7 cellular contexts compared by ENCODE assay signal in the genomic region with DNA sequence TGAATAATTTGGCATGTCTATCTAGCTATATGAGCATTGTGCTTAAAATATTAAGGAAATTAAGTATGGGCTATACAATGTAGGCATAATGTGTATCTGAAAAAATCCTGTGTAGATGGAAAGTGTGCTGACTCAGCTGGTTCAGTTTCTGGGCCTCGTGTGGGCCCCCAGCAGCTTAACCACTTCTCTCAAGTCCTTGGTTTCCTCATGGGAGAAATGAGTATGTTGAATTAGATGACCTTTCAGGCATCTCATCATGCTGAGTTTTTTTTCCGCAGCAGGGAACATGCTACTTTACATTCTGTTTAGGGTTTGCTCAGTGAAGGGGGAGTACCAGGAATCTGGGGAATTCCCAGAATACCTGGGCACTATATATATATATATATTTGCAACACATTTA. TPM values are rescaled to one million over a fixed set of nuclear protein-coding genes. Genes with fewer than 3 reads are reported as not detected.
A peak's percentile ranks its signal among the peaks of the same experiment; 100 is the strongest.
DNase-seq lines count a peak whose midpoint lies in the region; ATAC-seq and TF ChIP-seq lines count a peak whose summit lies in the region.

No MANE protein-coding gene starts in this region.

- intact Hi-C loops in activated B cell treated with CpG ODN at 0.5 μM for 24 hours (cut with micrococcal nuclease): loop anchor here (1.0 to 5.0 kb wide), 7 partner anchors 14 to 170 kb away; a partner anchor contains a TSS
- intact Hi-C loops in aorta (cut with DNase I): no loop called here
- intact Hi-C loops in adrenal gland (cut with DNase I): no loop called here

- H3K27me3 Mint-ChIP-seq in activated B cell treated with CpG ODN at 0.5 μM for 24 hours: no peaks in the 10 kb centered on the region

- POLR2A ChIA-PET in activated B cell treated with CpG ODN at 0.5 μM for 24 hours (lab: Charles Lee): interaction anchor here (0.6 to 2.8 kb wide), 14 partner anchors 14 to 907 kb away, joined by 3 to 12 read pairs (median 6); no protein-coding TSS in a partner anchor

- peak overlapping the region; percentile 78 for H3K27ac Mint-ChIP-seq in activated B cell treated with CpG ODN at 0.5 μM for 24 hours

- no peaks in the 10 kb centered on the region for H3K36me3 ChIP-seq in aorta (ENCODE audit: control insufficient read depth in 1 of 2, insufficient read depth in 2 of 2, low read length in 1 of 2)
- no peaks in the 10 kb centered on the region for H3K36me3 ChIP-seq in adrenal gland (replicated peaks in 1 of 2)

- no peak overlapping the region for H3K27ac ChIP-seq in aorta (ENCODE audit: low read depth in 1 of 2, low read length in 2 of 2)
- H3K27ac ChIP-seq in adrenal gland: no peak overlapping the region

- H3K27me3 ChIP-seq in aorta (ENCODE audit: control insufficient read depth in 1 of 2, insufficient read depth in 2 of 2, low read length in 1 of 2) (no peaks in the 10 kb centered on the region), adrenal gland (no peaks in the 10 kb centered on the region)

- no peak for TF ChIP-seq POLR2A in adrenal gland (IDR thresholded peaks at IDR 0.05)

- peak overlapping the region; percentile 56 for H3K4me3 Mint-ChIP-seq in activated B cell treated with CpG ODN at 0.5 μM for 24 hours

- H3K4me1 Mint-ChIP-seq in activated B cell treated with CpG ODN at 0.5 μM for 24 hours: peaks cover 89% of the 10 kb centered on the region

- DNase-seq in activated B cell treated with CpG ODN at 0.5 μM for 24 hours (no peak), aorta (no peak), adrenal gland (no peak), HuH-7.5 (ENCODE audit: low spot score) (no peak)
- peak; percentile 66 to 71 for DNase-seq in stimulated activated CD4-positive, alpha-beta T cell treated with anti-CD3 and anti-CD28 coated beads, Interleukin-2, amount 100 ng/mL, for 24 hours

- no peak overlapping the region for H3K4me3 ChIP-seq in aorta (ENCODE audit: low read length in 2 of 2)
- no peak overlapping the region for H3K4me3 ChIP-seq in adrenal gland

- H3K4me1 ChIP-seq in aorta (ENCODE audit: control insufficient read depth in 1 of 2, insufficient read depth in 2 of 2, low read length in 2 of 2) (no peaks in the 10 kb centered on the region), adrenal gland (replicated peaks in 1 of 2) (no peaks in the 10 kb centered on the region)

- no peaks in the 10 kb centered on the region for H3K9me3 Mint-ChIP-seq in activated B cell treated with CpG ODN at 0.5 μM for 24 hours

- WGBS in aorta, 2 donors: 30 to 44% methylated on average over 2 of the region's 2 CpGs
- 40 to 54% (median 50%) methylated on average over 2 of the region's 2 CpGs for WGBS in adrenal gland, 4 donors

- TF ChIP-seq CTCF in activated B cell treated with CpG ODN at 0.5 μM for 24 hours (IDR thresholded peaks at IDR 0.05): no peak
- no peak for TF ChIP-seq CTCF in adrenal gland (IDR thresholded peaks at IDR 0.05)

- peak; percentile 50 for ATAC-seq in GM19035 (IDR thresholded peaks at IDR 0.05; ENCODE audit: unreplicated experiment)
- ATAC-seq in HG02885 (IDR thresholded peaks at IDR 0.05; ENCODE audit: poor library complexity, unreplicated experiment): peak; percentile 69
- peak; percentile 69 for ATAC-seq in activated B cell treated with CpG ODN at 0.5 μM for 24 hours (ENCODE audit: low read depth)
- no peak for ATAC-seq in aorta (ENCODE audit: low FRiP score)

- CTCF ChIA-PET in activated B cell treated with CpG ODN at 0.5 μM for 24 hours (lab: Charles Lee): interaction anchor here (1.2 to 1.5 kb wide), 3 partner anchors 9 to 98 kb away, joined by 3 to 7 read pairs (median 4); no protein-coding TSS in a partner anchor

- peaks cover 77% of the 10 kb centered on the region for H3K36me3 Mint-ChIP-seq in activated B cell treated with CpG ODN at 0.5 μM for 24 hours (ENCODE audit: low read depth)

- H3K9me3 ChIP-seq in aorta (ENCODE audit: control insufficient read depth, low read length) (no peaks in the 10 kb centered on the region), adrenal gland (replicated peaks in 1 of 3) (no peaks in the 10 kb centered on the region)

RNA-seq across cellular contexts. Expression of a gene that starts 30.5 kb away (rescaled TPM):
- total RNA-seq in activated B cell treated with CpG ODN at 0.5 μM for 24 hours: 174 and 183 TPM in 2 replicates
- total RNA-seq in aorta: 1 to 10 TPM; 3.3 to 4.1 TPM
- polyA plus RNA-seq in aorta: 1 to 10 TPM in 1 of 2 donors, under 1 TPM in 1; 0.74 to 3.3 TPM
- total RNA-seq in adrenal gland: 1 to 10 TPM in 4 of 8 donors, under 1 TPM in 3, not detected in 1; 0.84 to 3.4 (median 1.2) TPM
- 1 to 10 TPM in 1 of 3 donors, under 1 TPM in 2; 0.56 to 1.1 (median 0.61) TPM for polyA plus RNA-seq in adrenal gland

Comparison
In these comparisons a context has a peak if more than half of its experiments do, and no peak if none do; other contexts are left out.
1. DNase-seq: peak in stimulated activated CD4-positive, alpha-beta T cell treated with anti-CD3 and anti-CD28 coated beads, Interleukin-2, amount 100 ng/mL, for 24 hours (2 of 2); none in activated B cell treated with CpG ODN at 0.5 μM for 24 hours (single experiment), aorta (0 of 2), adrenal gland (0 of 7) and HuH-7.5 (single experiment).
2. RNA of a gene that starts 30.5 kb away (total RNA-seq): 174 to 183 TPM in activated B cell treated with CpG ODN at 0.5 μM for 24 hours; 3.3 to 4.1 TPM in aorta and 0.84 to 3.4 TPM in adrenal gland; every median in the first group is over 10 times any median in the second.